ENCODE assay signal across 8 cellular contexts in genomic region chr20:1897965-1898464, GRCh38. TPM values are rescaled to one million over a fixed set of nuclear protein-coding genes. Genes with fewer than 3 reads are reported as not detected.
DNase-seq lines count a peak whose midpoint lies in the region; ATAC-seq and TF ChIP-seq lines count a peak whose summit lies in the region.

No MANE protein-coding gene starts in this region.

- CTCF ChIA-PET in activated naive CD4-positive, alpha-beta T cell treated with anti-CD3 and anti-CD28 coated beads, Interleukin-2, amount 10 ng/mL, durations not matched to agents 7 days and 5 days (lab: Charles Lee) = no interaction called here

- H3K27ac ChIP-seq in hepatocyte = peak overlapping the region; percentile 46

- no peak overlapping the region for H3K4me3 ChIP-seq in hepatocyte

- intact Hi-C loops in CD14-positive monocyte (cut with micrococcal nuclease) = loop anchor here (5.0 to 10.0 kb wide), 3 partner anchors 47 to 204 kb away; partner anchors contain the start of gene STK35 (in 1 of the 2)

- no peaks in the 10 kb centered on the region for H3K27me3 ChIP-seq in hepatocyte

- peaks cover 33% of the 10 kb centered on the region for H3K79me2 ChIP-seq in hepatocyte

- DNase-seq in CD14-positive monocyte (ENCODE audit: low spot score) = peak; percentile 57
- peak; percentile 63 for DNase-seq in NAMALWA (ENCODE audit: low spot score)
- DNase-seq in hepatocyte (ENCODE audit: low spot score) = no peak
- DNase-seq in inferior parietal cortex (ENCODE audit: extremely low spot score) = no peak
- DNase-seq in activated naive CD4-positive, alpha-beta T cell treated with anti-CD3 and anti-CD28 coated beads, Interleukin-2, amount 10 ng/mL, durations not matched to agents 7 days and 5 days = no peak
- DNase-seq in activated naive CD4-positive, alpha-beta T cell treated with anti-CD3 and anti-CD28 coated beads, Interleukin-2, amount 50 U/mL, for 16 hours = no peak
- DNase-seq in SHP77 (lab: John Stamatoyannopoulos, UW) = no peak

- H3K9me3 ChIP-seq in hepatocyte (ENCODE audit: low read depth) = no peaks in the 10 kb centered on the region

- H3K4me1 Mint-ChIP-seq in CD14-positive monocyte = peaks cover 52% of the 10 kb centered on the region
- H3K4me1 Mint-ChIP-seq in activated naive CD4-positive, alpha-beta T cell treated with anti-CD3 and anti-CD28 coated beads, Interleukin-2, amount 10 ng/mL, durations not matched to agents 7 days and 5 days = peaks cover 2% of the 10 kb centered on the region

- no peaks in the 10 kb centered on the region for H3K9me2 ChIP-seq in hepatocyte (replicated peaks; ENCODE audit: insufficient read depth)

- peak overlapping the region; percentile 91 to 100 for H3K4me3 Mint-ChIP-seq in CD14-positive monocyte
- no peak overlapping the region for H3K4me3 Mint-ChIP-seq in activated naive CD4-positive, alpha-beta T cell treated with anti-CD3 and anti-CD28 coated beads, Interleukin-2, amount 10 ng/mL, durations not matched to agents 7 days and 5 days

- H3K27me3 Mint-ChIP-seq in CD14-positive monocyte (ENCODE audit: low read depth in 3 of 3) = peaks cover 0 to 2% (median 1%) of the 10 kb centered on the region in 3 donors
- peaks cover 83% of the 10 kb centered on the region for H3K27me3 Mint-ChIP-seq in activated naive CD4-positive, alpha-beta T cell treated with anti-CD3 and anti-CD28 coated beads, Interleukin-2, amount 10 ng/mL, durations not matched to agents 7 days and 5 days

- no peaks in the 10 kb centered on the region for H4K20me1 ChIP-seq in hepatocyte (ENCODE audit: insufficient read depth, poor library complexity, severe bottlenecking)

- WGBS in hepatocyte (ENCODE audit: low lambda C conversion rate, missing lambda C conversion rate) = 76% methylated on average over 11 of the region's 11 CpGs

- peak overlapping the region; percentile 98 for H3K4me2 ChIP-seq in hepatocyte

- peak; percentile 64 for ATAC-seq in GM21526 (IDR thresholded peaks at IDR 0.05; ENCODE audit: low FRiP score, unreplicated experiment)

- H3K4me1 ChIP-seq in hepatocyte (ENCODE audit: insufficient read depth) = peaks cover 18% of the 10 kb centered on the region

- no peaks in the 10 kb centered on the region for H3K36me3 ChIP-seq in hepatocyte (replicated peaks; ENCODE audit: insufficient read depth, low read depth)

- H3K36me3 Mint-ChIP-seq in CD14-positive monocyte = peaks cover 50 to 62% of the 10 kb centered on the region in 2 donors
- no peaks in the 10 kb centered on the region for H3K36me3 Mint-ChIP-seq in activated naive CD4-positive, alpha-beta T cell treated with anti-CD3 and anti-CD28 coated beads, Interleukin-2, amount 10 ng/mL, durations not matched to agents 7 days and 5 days

- H2AFZ ChIP-seq in hepatocyte = no peak overlapping the region

- peak overlapping the region; percentile 88 to 99 (median 95) for H3K27ac Mint-ChIP-seq in CD14-positive monocyte
- H3K27ac Mint-ChIP-seq in activated naive CD4-positive, alpha-beta T cell treated with anti-CD3 and anti-CD28 coated beads, Interleukin-2, amount 10 ng/mL, durations not matched to agents 7 days and 5 days = no peak overlapping the region

- TF ChIP-seq CTCF in CD14-positive monocyte (IDR thresholded peaks at IDR 0.05) = no peak
- TF ChIP-seq CTCF in hepatocyte (IDR thresholded peaks at IDR 0.05; ENCODE audit: poor library complexity) = no peak

- H3K9me3 Mint-ChIP-seq in CD14-positive monocyte = no peaks in the 10 kb centered on the region
- H3K9me3 Mint-ChIP-seq in activated naive CD4-positive, alpha-beta T cell treated with anti-CD3 and anti-CD28 coated beads, Interleukin-2, amount 10 ng/mL, durations not matched to agents 7 days and 5 days = no peaks in the 10 kb centered on the region

RNA-seq across cellular contexts. Expression of gene SIRPA, which starts 2.8 kb away (rescaled TPM):
- 10 to 100 TPM; 28.4 to 58.3 TPM for polyA plus RNA-seq in CD14-positive monocyte
- total RNA-seq in hepatocyte = 14.0 and 16.0 TPM in 2 replicates
- polyA plus RNA-seq in hepatocyte = 14.4 and 18.6 TPM in 2 replicates

Comparison
In these comparisons a context has a peak if more than half of its experiments do, and no peak if none do; other contexts are left out.
1. DNase-seq: peak in CD14-positive monocyte (single experiment) and NAMALWA (single experiment); none in hepatocyte (single experiment), inferior parietal cortex (single experiment), activated naive CD4-positive, alpha-beta T cell treated with anti-CD3 and anti-CD28 coated beads, Interleukin-2, amount 10 ng/mL, durations not matched to agents 7 days and 5 days (single experiment), activated naive CD4-positive, alpha-beta T cell treated with anti-CD3 and anti-CD28 coated beads, Interleukin-2, amount 50 U/mL, for 16 hours (single experiment) and SHP77 (0 of 2).